In genomic region chr19:44894946-44895345, GRCh38 we compare ENCODE assay signal across 27 cellular contexts. TPM values are rescaled to one million over a fixed set of nuclear protein-coding genes. Genes with fewer than 3 reads are reported as not detected.
"Had no signal": no experiment of that assay in that cellular context is flagged by ENCODE, and none has a peak within 500 bp of the region (broad histone marks: within the 10 kb centered on the region; RNA-seq: fewer than 3 reads in every experiment).

No MANE protein-coding gene starts in this region.

- H3K4me3 ChIP-seq: colonic mucosa, sigmoid colon, testis had no signal

- H3K27me3 ChIP-seq: brain microvascular endothelial cell, colonic mucosa, neutrophil, sigmoid colon, testis had no signal

- H3K4me3 Mint-ChIP-seq: stimulated activated memory B cell treated with anti-CD40 and anti-IgM and Interleukin-4, amounts not matched to agents 10 μg/mL and 1 μg/mL and 100 μg/mL, for 72 hours; type B pancreatic cell had no signal

- DNase-seq: activated CD4-positive, alpha-beta T cell treated with anti-CD3 and anti-CD28 coated beads, Interleukin-2, amount 50 U/mL, for 1 hour; activated CD4-positive, CD25-positive, alpha-beta regulatory T cell; activated naive CD4-positive, alpha-beta T cell; anterior cingulate cortex; brain microvascular endothelial cell; central memory CD4-positive, alpha-beta T cell; colonic mucosa; erythroblast; foreskin melanocyte; glutamatergic neuron; hippocampal formation; left cardiac atrium; mesendoderm; naive thymus-derived CD4-positive, alpha-beta T cell; sigmoid colon; stimulated activated CD4-positive, alpha-beta T cell treated with anti-CD3 and anti-CD28 coated beads, Interleukin-4, amount 100 ng/mL, for 24 hours; SW 1271; testis had no signal

- H3K27me3 Mint-ChIP-seq: naive thymus-derived CD4-positive, alpha-beta T cell; stimulated activated memory B cell treated with anti-CD40 and anti-IgM and Interleukin-4, amounts not matched to agents 10 μg/mL and 1 μg/mL and 100 μg/mL, for 72 hours; type B pancreatic cell had no signal

- H3K27ac Mint-ChIP-seq: stimulated activated memory B cell treated with anti-CD40 and anti-IgM and Interleukin-4, amounts not matched to agents 10 μg/mL and 1 μg/mL and 100 μg/mL, for 72 hours; type B pancreatic cell had no signal

- H2AFZ ChIP-seq: parathyroid adenoma had no signal

- ATAC-seq: left cardiac atrium; naive thymus-derived CD4-positive, alpha-beta T cell; stimulated activated memory B cell treated with anti-CD40 and anti-IgM and Interleukin-4, amounts not matched to agents 10 μg/mL and 1 μg/mL and 100 μg/mL, for 72 hours had no signal

- H3K9ac ChIP-seq: parathyroid adenoma had no signal

- FAIRE-seq: islet of Langerhans, TTC549 had no signal

- H3K27ac ChIP-seq: brain microvascular endothelial cell, colonic mucosa, neutrophil, parathyroid adenoma, sigmoid colon, testis had no signal

- H3K9me3 ChIP-seq: colonic mucosa, neutrophil, sigmoid colon, testis had no signal

- H3K9me3 Mint-ChIP-seq: stimulated activated memory B cell treated with anti-CD40 and anti-IgM and Interleukin-4, amounts not matched to agents 10 μg/mL and 1 μg/mL and 100 μg/mL, for 72 hours; type B pancreatic cell had no signal

RNA-seq across cellular contexts. Expression of gene APOE, which starts 10.7 kb away (rescaled TPM):
- polyA plus RNA-seq: naive thymus-derived CD4-positive, alpha-beta T cell had no signal

RNA-seq across cellular contexts. Expression of gene APOC1, which starts 19.5 kb away (rescaled TPM):
- total RNA-seq: T-helper 2 cell treated with Interferon-gamma antibody and Interleukin-4, amounts not matched to agents 100 ng/mL and 5 ng/mL, for 36 hours had no signal
- polyA plus RNA-seq: naive thymus-derived CD4-positive, alpha-beta T cell had no signal

RNA-seq across cellular contexts. Expression of gene APOC4, which starts 47.1 kb away (rescaled TPM):
- total RNA-seq: colonic mucosa; left cardiac atrium; lower leg skin; mucosa of gallbladder; naive thymus-derived CD4-positive, alpha-beta T cell; sigmoid colon; T-helper 2 cell treated with Interferon-gamma antibody and Interleukin-4, amounts not matched to agents 100 ng/mL and 5 ng/mL, for 36 hours; testis had no signal
- polyA plus RNA-seq: naive thymus-derived CD4-positive, alpha-beta T cell; sigmoid colon had no signal

RNA-seq across cellular contexts. Expression of gene NECTIN2, which starts 48.8 kb away (rescaled TPM):
- total RNA-seq: T-helper 2 cell treated with Interferon-gamma antibody and Interleukin-4, amounts not matched to agents 100 ng/mL and 5 ng/mL, for 36 hours had no signal
